Comparison of ENCODE assay signal across 1 cellular context in the genomic region with DNA sequence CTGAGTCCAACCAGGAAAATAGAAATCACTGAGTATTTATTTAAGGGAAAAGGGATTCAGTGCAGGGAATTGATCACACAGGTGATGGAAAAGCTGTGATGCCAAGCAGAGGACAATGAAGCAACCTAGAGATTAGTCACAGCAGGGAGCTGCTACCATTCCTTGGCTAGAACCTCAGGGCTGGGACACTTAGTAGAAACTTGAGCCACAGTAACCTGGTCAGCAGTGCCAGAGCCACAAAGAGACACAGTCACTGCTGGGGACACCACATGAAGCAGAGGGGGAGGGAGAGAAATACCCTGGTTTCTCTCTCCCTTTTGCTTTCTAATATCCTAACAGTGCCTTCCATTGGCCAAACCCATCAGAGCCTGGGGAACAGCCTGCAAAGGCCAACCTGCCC.
TF ChIP-seq lines count a peak whose summit lies in the region.

No MANE protein-coding gene starts in this region.

TF ChIP-seq in HCT116, 20 proteins besides CTCF, POLR2A, EP300 and RAD21 (continued from another document):
- TF ChIP-seq YY1 (IDR thresholded peaks at IDR 0.05; ENCODE audit: extremely low read depth, insufficient replicate concordance, low read depth, low read length) (no peak), SP1 (IDR thresholded peaks at IDR 0.05; ENCODE audit: low read depth) (no peak), EZH2 (IDR thresholded peaks at IDR 0.05) (no peak), EGR1 (IDR thresholded peaks at IDR 0.05; ENCODE audit: low read depth) (no peak), EZH2phosphoT487 (IDR thresholded peaks at IDR 0.05; ENCODE audit: borderline replicate concordance) (no peak), POLR2AphosphoS5 (IDR thresholded peaks at IDR 0.05; ENCODE audit: low read depth, low read length) (no peak), FOSL1 (IDR thresholded peaks at IDR 0.05; ENCODE audit: low read depth) (no peak)
- TF ChIP-seq, protein P1, sequence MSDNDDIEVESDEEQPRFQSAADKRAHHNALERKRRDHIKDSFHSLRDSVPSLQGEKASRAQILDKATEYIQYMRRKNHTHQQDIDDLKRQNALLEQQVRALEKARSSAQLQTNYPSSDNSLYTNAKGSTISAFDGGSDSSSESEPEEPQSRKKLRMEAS (IDR thresholded peaks at IDR 0.05): no peak
- TF ChIP-seq, protein P2, sequence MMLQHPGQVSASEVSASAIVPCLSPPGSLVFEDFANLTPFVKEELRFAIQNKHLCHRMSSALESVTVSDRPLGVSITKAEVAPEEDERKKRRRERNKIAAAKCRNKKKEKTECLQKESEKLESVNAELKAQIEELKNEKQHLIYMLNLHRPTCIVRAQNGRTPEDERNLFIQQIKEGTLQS (IDR thresholded peaks at IDR 0.05): no peak
- TF ChIP-seq, protein P3, sequence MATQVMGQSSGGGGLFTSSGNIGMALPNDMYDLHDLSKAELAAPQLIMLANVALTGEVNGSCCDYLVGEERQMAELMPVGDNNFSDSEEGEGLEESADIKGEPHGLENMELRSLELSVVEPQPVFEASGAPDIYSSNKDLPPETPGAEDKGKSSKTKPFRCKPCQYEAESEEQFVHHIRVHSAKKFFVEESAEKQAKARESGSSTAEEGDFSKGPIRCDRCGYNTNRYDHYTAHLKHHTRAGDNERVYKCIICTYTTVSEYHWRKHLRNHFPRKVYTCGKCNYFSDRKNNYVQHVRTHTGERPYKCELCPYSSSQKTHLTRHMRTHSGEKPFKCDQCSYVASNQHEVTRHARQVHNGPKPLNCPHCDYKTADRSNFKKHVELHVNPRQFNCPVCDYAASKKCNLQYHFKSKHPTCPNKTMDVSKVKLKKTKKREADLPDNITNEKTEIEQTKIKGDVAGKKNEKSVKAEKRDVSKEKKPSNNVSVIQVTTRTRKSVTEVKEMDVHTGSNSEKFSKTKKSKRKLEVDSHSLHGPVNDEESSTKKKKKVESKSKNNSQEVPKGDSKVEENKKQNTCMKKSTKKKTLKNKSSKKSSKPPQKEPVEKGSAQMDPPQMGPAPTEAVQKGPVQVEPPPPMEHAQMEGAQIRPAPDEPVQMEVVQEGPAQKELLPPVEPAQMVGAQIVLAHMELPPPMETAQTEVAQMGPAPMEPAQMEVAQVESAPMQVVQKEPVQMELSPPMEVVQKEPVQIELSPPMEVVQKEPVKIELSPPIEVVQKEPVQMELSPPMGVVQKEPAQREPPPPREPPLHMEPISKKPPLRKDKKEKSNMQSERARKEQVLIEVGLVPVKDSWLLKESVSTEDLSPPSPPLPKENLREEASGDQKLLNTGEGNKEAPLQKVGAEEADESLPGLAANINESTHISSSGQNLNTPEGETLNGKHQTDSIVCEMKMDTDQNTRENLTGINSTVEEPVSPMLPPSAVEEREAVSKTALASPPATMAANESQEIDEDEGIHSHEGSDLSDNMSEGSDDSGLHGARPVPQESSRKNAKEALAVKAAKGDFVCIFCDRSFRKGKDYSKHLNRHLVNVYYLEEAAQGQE (IDR thresholded peaks at IDR 0.05; ENCODE audit: low read depth): no peak
